Comparison of ENCODE assay signal across 24 cellular contexts in genomic region chr14:85514487-85514886, GRCh38. TPM values are rescaled to one million over a fixed set of nuclear protein-coding genes. Genes with fewer than 3 reads are reported as not detected.
"Had no signal": no experiment of that assay in that cellular context is flagged by ENCODE, and none has a peak within 500 bp of the region (broad histone marks: within the 10 kb centered on the region; RNA-seq: fewer than 3 reads in every experiment).

No MANE protein-coding gene starts in this region.

- ATAC-seq: natural killer cell; sciatic nerve; stimulated activated naive B cell treated with anti-CD40 and anti-IgM and Interleukin-4, amounts not matched to agents 10 μg/mL and 1 μg/mL and 100 μg/mL, for 72 hours; upper lobe of right lung had no signal

- H3K4me3 ChIP-seq: left ventricle myocardium inferior, lung, neural progenitor cell, ovary, right atrium auricular region, skin epidermis, suprapubic skin, thoracic aorta, tibial artery, upper lobe of right lung had no signal

- H3K4me2 ChIP-seq: neural progenitor cell had no signal

- H3K27ac ChIP-seq: left ventricle myocardium inferior, neural progenitor cell, neutrophil, ovary, right atrium auricular region, skin epidermis, suprapubic skin, thoracic aorta, tibial artery, upper lobe of right lung had no signal

- H3K4me1 ChIP-seq: left ventricle myocardium inferior, neural progenitor cell, right atrium auricular region, upper lobe of right lung had no signal

- DNase-seq: islet precursor cell; left ventricle myocardium inferior; naive B cell; natural killer cell; nephron progenitor cell; occipital lobe; ovary; stimulated activated CD4-positive, alpha-beta T cell treated with anti-CD3 and anti-CD28 coated beads, Interleukin-12 subunit alpha, Interleukin-12 subunit beta, amount 100 ng/mL, for 4 hours; stimulated activated CD4-positive, alpha-beta T cell treated with anti-CD3 and anti-CD28 coated beads, Interleukin-15, amount 100 ng/mL, for 24 hours; stimulated activated CD4-positive, alpha-beta T cell treated with anti-CD3 and anti-CD28 coated beads, Interleukin-2, amount 100 ng/mL, for 24 hours; stimulated activated CD4-positive, alpha-beta T cell treated with anti-CD3 and anti-CD28 coated beads, Interleukin-4, amount 100 ng/mL, for 1 hour; stimulated activated naive B cell treated with anti-CD40 and anti-IgM and Interleukin-4, amounts not matched to agents 10 μg/mL and 1 μg/mL and 100 μg/mL, for 72 hours; tibial artery; trophoblast cell; upper lobe of right lung had no signal

- H3K36me3 ChIP-seq: left ventricle myocardium inferior, neural progenitor cell, neutrophil, ovary, right atrium auricular region, suprapubic skin, thoracic aorta, tibial artery, upper lobe of right lung had no signal

- H3K27me3 ChIP-seq: neural progenitor cell, neutrophil, ovary, right atrium auricular region, suprapubic skin, tibial artery, upper lobe of right lung had no signal

- FAIRE-seq: urothelium cell line had no signal

- H2AFZ ChIP-seq: neural progenitor cell had no signal

- H3K9ac ChIP-seq: neural progenitor cell had no signal

- H3K9me3 ChIP-seq: left ventricle myocardium inferior, neutrophil, ovary, right atrium auricular region, suprapubic skin, thoracic aorta, tibial artery, upper lobe of right lung had no signal

RNA-seq across cellular contexts. Expression of gene FLRT2, which starts 15.5 kb away (rescaled TPM):
- total RNA-seq: natural killer cell had no signal
